In genomic region chr17:63702223-63702577, GRCh38 we compare ENCODE assay signal across 9 cellular contexts. TPM values are rescaled to one million over a fixed set of nuclear protein-coding genes. Genes with fewer than 3 reads are reported as not detected.
A peak's percentile ranks its signal among the peaks of the same experiment; 100 is the strongest.
DNase-seq lines count a peak whose midpoint lies in the region; ATAC-seq, FAIRE-seq and TF ChIP-seq lines count a peak whose summit lies in the region.
"Had no signal": no experiment of that assay in that cellular context is flagged by ENCODE, and none has a peak within 500 bp of the region (broad histone marks: within the 10 kb centered on the region; RNA-seq: fewer than 3 reads in every experiment).

No MANE protein-coding gene starts in this region.

- BruUV-seq in PC-3 (replicated peaks; lab: Mats Ljungman, UMichigan): no TSS peak

- POLR2A ChIA-PET in PC-3 (lab: Charles Lee; ENCODE audit: unreplicated experiment): interaction anchor here (0.6 kb wide), 2 partner anchors 100 to 298 kb away, joined by 6 to 7 read pairs; no protein-coding TSS in a partner anchor

- no peak overlapping the region for H3K4me2 ChIP-seq in PC-3 (ENCODE audit: low read length)

- intact Hi-C loops in PC-3 (cut with micrococcal nuclease): no loop called here

- H3K36me3 ChIP-seq in PC-3 (ENCODE audit: low read depth, low read length) (no peaks in the 10 kb centered on the region), small intestine (ENCODE audit: control insufficient read depth in 2 of 2, insufficient read depth in 2 of 2, low read length in 2 of 2) (peaks cover 0 to 2% of the 10 kb centered on the region in 2 donors)

- no peaks in the 10 kb centered on the region for H4K20me1 ChIP-seq in PC-3 (ENCODE audit: low read length)

- WGBS in small intestine, 3 donors: 66 to 85% (median 75%) methylated on average over 5 of the region's 5 CpGs

- H3K79me2 ChIP-seq in PC-3 (ENCODE audit: low read length): no peaks in the 10 kb centered on the region

- H3K27ac ChIP-seq in PC-3 (ENCODE audit: low read length): no peak overlapping the region
- H3K27ac ChIP-seq in small intestine (ENCODE audit: low read depth in 1 of 2, low read length in 1 of 2): peak overlapping the region; percentile 26 to 77
- H3K27ac ChIP-seq: epithelial cell of prostate had no signal

- no peak for FAIRE-seq in small intestine (lab: Jason Lieb, UNC)

- peaks cover 64% of the 10 kb centered on the region for H3K4me1 Mint-ChIP-seq in activated naive CD4-positive, alpha-beta T cell treated with anti-CD3 and anti-CD28 coated beads, Interleukin-2, amount 10 ng/mL, durations not matched to agents 7 days and 5 days

- no peaks in the 10 kb centered on the region for H3K9me2 ChIP-seq in PC-3 (replicated peaks; ENCODE audit: low read length)

- H3K4me3 Mint-ChIP-seq in activated naive CD4-positive, alpha-beta T cell treated with anti-CD3 and anti-CD28 coated beads, Interleukin-2, amount 10 ng/mL, durations not matched to agents 7 days and 5 days: peak overlapping the region; percentile 94

- H3K36me3 Mint-ChIP-seq in activated naive CD4-positive, alpha-beta T cell treated with anti-CD3 and anti-CD28 coated beads, Interleukin-2, amount 10 ng/mL, durations not matched to agents 7 days and 5 days: peaks cover 57% of the 10 kb centered on the region

- H3K4me1 ChIP-seq in PC-3 (ENCODE audit: insufficient read depth, low read length) (peaks cover 7% of the 10 kb centered on the region; the same call in 1 of the 2 replicates), small intestine (ENCODE audit: control insufficient read depth in 2 of 2, insufficient read depth in 1 of 2, low read depth in 1 of 2, low read length in 1 of 2) (no peaks in the 10 kb centered on the region)

- H3K9me3 ChIP-seq in PC-3 (ENCODE audit: low read length) (no peaks in the 10 kb centered on the region), small intestine (ENCODE audit: control insufficient read depth, low read depth) (no peaks in the 10 kb centered on the region)

- ATAC-seq in PC-3: peak; percentile 11; the same call in 1 of the 2 replicates
- ATAC-seq in GM18867 (IDR thresholded peaks at IDR 0.05; ENCODE audit: unreplicated experiment): no peak
- ATAC-seq in HG03565 (IDR thresholded peaks at IDR 0.05; ENCODE audit: unreplicated experiment): no peak

- H2AFZ ChIP-seq in PC-3 (ENCODE audit: low read length): no peak overlapping the region

- CTCF ChIA-PET in PC-3 (lab: Charles Lee): no interaction called here
- CTCF ChIA-PET in activated naive CD4-positive, alpha-beta T cell treated with anti-CD3 and anti-CD28 coated beads, Interleukin-2, amount 10 ng/mL, durations not matched to agents 7 days and 5 days (lab: Charles Lee): interaction anchor here (1.2 to 2.2 kb wide), 4 partner anchors 8 to 126 kb away, joined by 3 to 9 read pairs (median 4); no protein-coding TSS in a partner anchor

- peak overlapping the region; percentile 58; the same call in 1 of the 2 replicates for H3K4me3 ChIP-seq in GM08714 (ENCODE audit: low read length)
- H3K4me3 ChIP-seq in PC-3 (ENCODE audit: low read length): no peak overlapping the region
- peak overlapping the region in 1 of 2 donors; percentile 33 for H3K4me3 ChIP-seq in small intestine (ENCODE audit: low read depth in 1 of 2, low read length in 2 of 2)

- no peaks in the 10 kb centered on the region for H3F3A ChIP-seq in PC-3 (ENCODE audit: low read length, unreplicated experiment)

- H3K27ac Mint-ChIP-seq in activated naive CD4-positive, alpha-beta T cell treated with anti-CD3 and anti-CD28 coated beads, Interleukin-2, amount 10 ng/mL, durations not matched to agents 7 days and 5 days: peak overlapping the region; percentile 99

- no peak for TF ChIP-seq CTCF in PC-3 (conservative IDR thresholded peaks at IDR 0.05; ENCODE audit: low read depth, low read length)

- no peaks in the 10 kb centered on the region for H3K9me3 Mint-ChIP-seq in activated naive CD4-positive, alpha-beta T cell treated with anti-CD3 and anti-CD28 coated beads, Interleukin-2, amount 10 ng/mL, durations not matched to agents 7 days and 5 days

- peaks cover 5% of the 10 kb centered on the region for H3K27me3 Mint-ChIP-seq in activated naive CD4-positive, alpha-beta T cell treated with anti-CD3 and anti-CD28 coated beads, Interleukin-2, amount 10 ng/mL, durations not matched to agents 7 days and 5 days

- no peak overlapping the region for H3K9ac ChIP-seq in PC-3 (ENCODE audit: low read length)

- no peaks in the 10 kb centered on the region for H3K27me3 ChIP-seq in PC-3 (ENCODE audit: low read length)
- no peaks in the 10 kb centered on the region for H3K27me3 ChIP-seq in small intestine (ENCODE audit: control insufficient read depth in 2 of 2, insufficient read depth in 2 of 2, low read length in 2 of 2)

- DNase-seq in PC-3 (no peak), small intestine (no peak), NCI-H2081 treated with DMSO at 0.1 percent for 48 hours (lab: John Stamatoyannopoulos, UW) (no peak), NCI-H524 (lab: John Stamatoyannopoulos, UW) (no peak)
- peak; percentile 85 for DNase-seq in activated naive CD4-positive, alpha-beta T cell treated with anti-CD3 and anti-CD28 coated beads, Interleukin-2, amount 10 ng/mL, durations not matched to agents 7 days and 5 days

RNA-seq across cellular contexts. Expression of gene LIMD2, which starts 2.3 kb away (rescaled TPM):
- total RNA-seq in PC-3 (2014; rRNA removed): 19.4 and 43.0 TPM in 2 replicates
- polyA plus RNA-seq in small intestine: 10 to 100 TPM in 2 of 3 donors, 1 to 10 TPM in 1; 2.0 to 14.7 (median 11.6) TPM

RNA-seq across cellular contexts. Expression of gene STRADA, which starts 39.4 kb away (rescaled TPM):
- total RNA-seq in PC-3 (2014; rRNA removed): 17.9 and 26.3 TPM in 2 replicates
- polyA plus RNA-seq in small intestine: 10 to 100 TPM in 2 of 3 donors, 1 to 10 TPM in 1; 8.1 to 15.0 (median 11.5) TPM
